In genomic region chr17:8147141-8147804, GRCh38 we compare ENCODE assay signal across 21 cellular contexts. TPM values are rescaled to one million over a fixed set of nuclear protein-coding genes. Genes with fewer than 3 reads are reported as not detected.
DNase-seq lines count a peak whose midpoint lies in the region; ATAC-seq, FAIRE-seq and TF ChIP-seq lines count a peak whose summit lies in the region.
"Had no signal": no experiment of that assay in that cellular context is flagged by ENCODE, and none has a peak within 500 bp of the region (broad histone marks: within the 10 kb centered on the region; RNA-seq: fewer than 3 reads in every experiment).

No MANE protein-coding gene starts in this region.

- H2BK120ac ChIP-seq in IMR-90 (ENCODE audit: low read depth, low read length): no peak overlapping the region

- peaks cover 19% of the 10 kb centered on the region for H3K4me1 Mint-ChIP-seq in CD8-positive, alpha-beta T cell (ENCODE audit: low read depth)

- no peak overlapping the region for H4K5ac ChIP-seq in IMR-90 (ENCODE audit: low read depth, low read length)

- dilution Hi-C loops in IMR-90 (cut with HindIII; ENCODE audit: low sequenced_read_pairs, unreplicated experiment): no loop called here

- no peak overlapping the region for H3K56ac ChIP-seq in IMR-90 (ENCODE audit: extremely low read depth, insufficient read depth, low read length)

- TF ChIP-seq CTCF in CD8-positive, alpha-beta T cell (IDR thresholded peaks at IDR 0.05): no peak
- TF ChIP-seq CTCF in IMR-90 (conservative IDR thresholded peaks at IDR 0.05; ENCODE audit: low read depth, low read length) (no peak), esophagus squamous epithelium (IDR thresholded peaks at IDR 0.05) (no peak)

- no peak overlapping the region for H3K14ac ChIP-seq in IMR-90 (replicated peaks; ENCODE audit: low read depth, low read length)

- no peak overlapping the region for H3K23ac ChIP-seq in IMR-90 (ENCODE audit: low read depth, low read length)

- H2AK5ac ChIP-seq in IMR-90 (ENCODE audit: low read depth, low read length): no peak overlapping the region

- H3K4me1 ChIP-seq in CD8-positive, alpha-beta T cell (ENCODE audit: insufficient read depth, low read length): peaks cover 22% of the 10 kb centered on the region
- H3K4me1 ChIP-seq in IMR-90 (ENCODE audit: control insufficient read depth, insufficient read depth, low read length): peaks cover 5% of the 10 kb centered on the region
- peaks cover 11 to 85% (median 16%) of the 10 kb centered on the region in 3 donors for H3K4me1 ChIP-seq in esophagus squamous epithelium

- no peak overlapping the region for H3K4ac ChIP-seq in IMR-90 (ENCODE audit: low read depth, low read length)

- peaks cover 81% of the 10 kb centered on the region for H3K36me3 Mint-ChIP-seq in CD8-positive, alpha-beta T cell

- H3K27me3 ChIP-seq in CD8-positive, alpha-beta T cell (ENCODE audit: insufficient read depth, low read length): no peaks in the 10 kb centered on the region
- H3K27me3 ChIP-seq in IMR-90 (ENCODE audit: control insufficient read depth, insufficient read depth, low read length) (no peaks in the 10 kb centered on the region), esophagus squamous epithelium (no peaks in the 10 kb centered on the region)
- H3K27me3 ChIP-seq: BLaER1 treated with 17β-estradiol and CSF1 and Interleukin-3, amounts not matched to agents 10 nM and 100 nM; suprapubic skin had no signal

- H2BK5ac ChIP-seq in IMR-90 (ENCODE audit: low read depth, low read length, poor library complexity, severe bottlenecking): no peak overlapping the region

- no peak overlapping the region for H3K9ac ChIP-seq in IMR-90 (ENCODE audit: low read depth, low read length)
- H3K9ac ChIP-seq: GM23248 had no signal

- POLR2A ChIA-PET in CD8-positive, alpha-beta T cell (lab: Charles Lee): interaction anchor here (2.1 to 2.2 kb wide), 2 partner anchors 9 to 26 kb away, joined by 6 to 7 read pairs; no protein-coding TSS in a partner anchor
- POLR2A ChIA-PET in IMR-90 (lab: Charles Lee; ENCODE audit: unreplicated experiment): no interaction called here

- no peak overlapping the region for H2AFZ ChIP-seq in IMR-90 (replicated peaks; ENCODE audit: low read length, poor library complexity)
- H2AFZ ChIP-seq: GM23248 had no signal

- no peak for ATAC-seq in CD8-positive, alpha-beta T cell
- ATAC-seq in IMR-90 (ENCODE audit: low read depth): no peak
- no peak for ATAC-seq in sciatic nerve
- ATAC-seq: activated T-cell treated with anti-CD3 and anti-CD28 coated beads, Interleukin-2, amount 50 U/mL, for 72 hours; esophagus mucosa; left colon had no signal

- no peak for DNase-seq in CD8-positive, alpha-beta T cell
- DNase-seq in IMR-90 (no peak), esophagus squamous epithelium (lab: John Stamatoyannopoulos, UW) (no peak), sciatic nerve (ENCODE audit: low spot score) (peak; percentile 67), mucosa of gallbladder (ENCODE audit: low spot score) (no peak), H4 (ENCODE audit: low spot score) (no peak), GM19239 (ENCODE audit: insufficient read length, low spot score) (no peak), NCI-H510A treated with DMSO at 0.1 percent for 48 hours (lab: John Stamatoyannopoulos, UW) (no peak)
- DNase-seq: activated CD4-positive, alpha-beta T cell treated with anti-CD3 and anti-CD28 coated beads, Interleukin-2, amount 10 ng/mL, durations not matched to agents 7 days and 5 days; activated T-cell treated with anti-CD3 and anti-CD28 coated beads, Interleukin-2, amount 50 U/mL, for 72 hours; amygdala; GM23248; hypothalamus; left colon; retina; SIG-M5; T-helper 9 cell had no signal

- H3K4me2 ChIP-seq in IMR-90 (ENCODE audit: low read depth, low read length): no peak overlapping the region
- H3K4me2 ChIP-seq: BLaER1 treated with 17β-estradiol and CSF1 and Interleukin-3, amounts not matched to agents 10 nM and 100 nM had no signal

- BruUV-seq in IMR-90 (replicated peaks; lab: Mats Ljungman, UMichigan): no TSS peak

- CTCF ChIA-PET in CD8-positive, alpha-beta T cell (lab: Charles Lee): interaction anchor here (0.9 to 5.3 kb wide), 5 partner anchors 9 to 591 kb away, joined by 3 to 26 read pairs (median 4); no protein-coding TSS in a partner anchor
- CTCF ChIA-PET in IMR-90 (lab: Yijun Ruan, JAX): interaction anchor here (0.5 to 0.6 kb wide), 2 partner anchors 27 to 461 kb away, joined by 3 to 5 read pairs; no protein-coding TSS in a partner anchor

- TF ChIP-seq RAD21 in IMR-90 (IDR thresholded peaks at IDR 0.05; ENCODE audit: low read length): no peak

- no peak overlapping the region for H4K91ac ChIP-seq in IMR-90 (ENCODE audit: insufficient read depth, low read depth, low read length)

- H4K20me1 ChIP-seq in IMR-90 (ENCODE audit: insufficient read depth, low read length): peaks cover 5% of the 10 kb centered on the region

- intact Hi-C loops in CD8-positive, alpha-beta T cell (cut with DNase I, micrococcal nuclease): no loop called here
- intact Hi-C loops in IMR-90 (cut with micrococcal nuclease) (no loop called here), esophagus squamous epithelium (cut with DNase I) (no loop called here), sciatic nerve (cut with DNase I) (no loop called here)

- H3K18ac ChIP-seq in IMR-90 (ENCODE audit: low read depth, low read length): no peak overlapping the region

- peaks cover 74% of the 10 kb centered on the region for H3K36me3 ChIP-seq in CD8-positive, alpha-beta T cell (ENCODE audit: insufficient read depth, low read length)
- H3K36me3 ChIP-seq in IMR-90 (ENCODE audit: control insufficient read depth, insufficient read depth, low read length) (peaks cover 59% of the 10 kb centered on the region), esophagus squamous epithelium (peaks cover 83 to 88% (median 83%) of the 10 kb centered on the region in 3 donors)

- in situ Hi-C loops in IMR-90 (cut with MboI; ENCODE audit: low sequenced_read_pairs): no loop called here

- no peaks in the 10 kb centered on the region for H3K9me3 ChIP-seq in CD8-positive, alpha-beta T cell (ENCODE audit: low read length)
- no peaks in the 10 kb centered on the region for H3K9me3 ChIP-seq in IMR-90 (ENCODE audit: control insufficient read depth, insufficient read depth, low read length)
- no peaks in the 10 kb centered on the region for H3K9me3 ChIP-seq in esophagus squamous epithelium
- H3K9me3 ChIP-seq: BLaER1 treated with 17β-estradiol and CSF1 and Interleukin-3, amounts not matched to agents 10 nM and 100 nM; suprapubic skin had no signal

- H2AK9ac ChIP-seq in IMR-90 (replicated peaks; ENCODE audit: low read depth, low read length, poor library complexity): peak overlapping the region; percentile 55

- H3K9me1 ChIP-seq in IMR-90 (ENCODE audit: insufficient read depth, low read length): peaks cover 5% of the 10 kb centered on the region; the same call in 1 of the 2 replicates

- H3K27ac ChIP-seq in CD8-positive, alpha-beta T cell (ENCODE audit: low read depth, low read length): no peak overlapping the region
- H3K27ac ChIP-seq in IMR-90 (ENCODE audit: insufficient read depth, low read length) (no peak overlapping the region), esophagus squamous epithelium (peak overlapping the region; percentile 20 to 100 (median 74))
- H3K27ac ChIP-seq: BLaER1 treated with 17β-estradiol and CSF1 and Interleukin-3, amounts not matched to agents 10 nM and 100 nM; GM23248; suprapubic skin had no signal

- no peak for FAIRE-seq in GM19239 (lab: Jason Lieb, UNC)

- no peaks in the 10 kb centered on the region for H3K27me3 Mint-ChIP-seq in CD8-positive, alpha-beta T cell (ENCODE audit: low read depth)
- H3K27me3 Mint-ChIP-seq: activated CD4-positive, alpha-beta T cell treated with anti-CD3 and anti-CD28 coated beads, Interleukin-2, amount 10 ng/mL, durations not matched to agents 7 days and 5 days had no signal

- 97% methylated on average over 14 of the region's 26 CpGs; no CpG with 5 or more reads in 1 of the 2 experiments for WGBS in IMR-90 (ENCODE audit: extremely low coverage in 2 of 2, insufficient read length in 1 of 2), 2 experiments
- 92 to 93% methylated on average over 8 to 21 of the region's 26 CpGs for WGBS in esophagus squamous epithelium, 2 donors

- no peak overlapping the region for H2BK15ac ChIP-seq in IMR-90 (ENCODE audit: low read depth, low read length)

- TF ChIP-seq POLR2A in IMR-90 (IDR thresholded peaks at IDR 0.05; ENCODE audit: low read depth, low read length) (peak; percentile 30; the same call in 1 of the 2 replicates), esophagus squamous epithelium (IDR thresholded peaks at IDR 0.05) (no peak)

- H3K4me3 Mint-ChIP-seq in CD8-positive, alpha-beta T cell: peak overlapping the region; percentile 22
- H3K4me3 Mint-ChIP-seq: activated CD4-positive, alpha-beta T cell treated with anti-CD3 and anti-CD28 coated beads, Interleukin-2, amount 10 ng/mL, durations not matched to agents 7 days and 5 days; activated T-cell treated with anti-CD3 and anti-CD28 coated beads, Interleukin-2, amount 50 U/mL, for 72 hours had no signal

- peaks cover 3 to 13% of the 10 kb centered on the region in 2 experiments; a peak in 2 of 4 replicates for H3K79me1 ChIP-seq in IMR-90 (ENCODE audit: low read depth in 1 of 2, low read length in 2 of 2)

- no peak overlapping the region for H3K4me3 ChIP-seq in CD8-positive, alpha-beta T cell (ENCODE audit: low read depth, low read length)
- H3K4me3 ChIP-seq in IMR-90 (ENCODE audit: insufficient read depth, low read depth, low read length): no peak overlapping the region
- H3K4me3 ChIP-seq in esophagus squamous epithelium: no peak overlapping the region
- H3K4me3 ChIP-seq: BLaER1 treated with 17β-estradiol and CSF1 and Interleukin-3, amounts not matched to agents 10 nM and 100 nM; GM23248; suprapubic skin had no signal

- no peak overlapping the region for H4K8ac ChIP-seq in IMR-90 (ENCODE audit: low read depth in 2 of 2, low read length in 2 of 2)

- no peaks in the 10 kb centered on the region for H3K9me3 Mint-ChIP-seq in CD8-positive, alpha-beta T cell
- H3K9me3 Mint-ChIP-seq: activated CD4-positive, alpha-beta T cell treated with anti-CD3 and anti-CD28 coated beads, Interleukin-2, amount 10 ng/mL, durations not matched to agents 7 days and 5 days; activated T-cell treated with anti-CD3 and anti-CD28 coated beads, Interleukin-2, amount 50 U/mL, for 72 hours had no signal

- peak overlapping the region; percentile 81 for H3K27ac Mint-ChIP-seq in CD8-positive, alpha-beta T cell
- H3K27ac Mint-ChIP-seq: activated CD4-positive, alpha-beta T cell treated with anti-CD3 and anti-CD28 coated beads, Interleukin-2, amount 10 ng/mL, durations not matched to agents 7 days and 5 days; activated T-cell treated with anti-CD3 and anti-CD28 coated beads, Interleukin-2, amount 50 U/mL, for 72 hours had no signal

- H2BK20ac ChIP-seq in IMR-90 (ENCODE audit: low read depth, low read length): no peak overlapping the region

RNA-seq across cellular contexts. Expression of gene PER1, which starts 4.9 kb away (rescaled TPM):
- total RNA-seq in CD8-positive, alpha-beta T cell: 1,000 to 10,000 TPM; 1,922 to 1,926 TPM
- total RNA-seq in IMR-90 (2012; rRNA removed) (1.7 and 3.4 TPM in 2 replicates), esophagus squamous epithelium (10 to 100 TPM; 33.6 to 95.0 (median 56.3) TPM), sciatic nerve (182 TPM), mucosa of gallbladder (123 TPM)
- 10.5 and 11.5 TPM in 2 replicates for polyA plus RNA-seq in IMR-90 (2012; rRNA removed)
- polyA plus RNA-seq in IMR-90 (2012; cell fraction: cytosol; rRNA removed): 4.8 and 6.2 TPM in 2 replicates
- 230 and 249 TPM in 2 replicates for polyA plus RNA-seq in IMR-90 (2012; cell fraction: nucleus; rRNA removed; ENCODE audit: low replicate concordance)
- 4.4 and 4.6 TPM in 2 replicates for total RNA-seq in H4 (2014; rRNA removed; shearing (Covaris generic))

RNA-seq across cellular contexts. Expression of gene VAMP2, which starts 15.5 kb away (rescaled TPM):
- 100 to 1,000 TPM; 302 to 303 TPM for total RNA-seq in CD8-positive, alpha-beta T cell
- total RNA-seq in IMR-90 (2012; rRNA removed) (2.2 and 2.3 TPM in 2 replicates), esophagus squamous epithelium (10 to 100 TPM in 3 of 4 donors, 1 to 10 TPM in 1; 6.2 to 20.4 (median 12.0) TPM), sciatic nerve (108 TPM), mucosa of gallbladder (73.8 TPM)
- 27.3 and 33.3 TPM in 2 replicates for polyA plus RNA-seq in IMR-90 (2012; rRNA removed)
- 14.0 and 29.1 TPM in 2 replicates for polyA plus RNA-seq in IMR-90 (2012; cell fraction: cytosol; rRNA removed)
- 68.1 and 141 TPM in 2 replicates for polyA plus RNA-seq in IMR-90 (2012; cell fraction: nucleus; rRNA removed; ENCODE audit: low replicate concordance)
- total RNA-seq in H4 (2014; rRNA removed; shearing (Covaris generic)): 0.64 TPM in 2 replicates

RNA-seq across cellular contexts. Expression of gene HES7, which starts 23.4 kb away (rescaled TPM):
- total RNA-seq in CD8-positive, alpha-beta T cell: under 1 TPM; 0.30 to 0.92 TPM
- total RNA-seq in IMR-90 (2012; rRNA removed): not detected in 2 replicates
- polyA plus RNA-seq in IMR-90 (2012; rRNA removed): 0.43 and 0.56 TPM in 2 replicates
- 0.66 and 1.9 TPM in 2 replicates for polyA plus RNA-seq in IMR-90 (2012; cell fraction: cytosol; rRNA removed)
- polyA plus RNA-seq in IMR-90 (2012; cell fraction: nucleus; rRNA removed; ENCODE audit: low replicate concordance): 1.8 and 4.2 TPM in 2 replicates
- not detected for total RNA-seq in esophagus squamous epithelium
- total RNA-seq in sciatic nerve: 1.1 TPM
- 0.78 TPM for total RNA-seq in mucosa of gallbladder
- total RNA-seq in H4 (2014; rRNA removed; shearing (Covaris generic)): 0.14 TPM in 1 of 2 replicates, not detected in the other
- total RNA-seq: GM23248, left colon, suprapubic skin had no signal
- polyA plus RNA-seq: GM23248 had no signal

RNA-seq across cellular contexts. Expression of gene TMEM107, which starts 28.9 kb away (rescaled TPM):
- total RNA-seq in CD8-positive, alpha-beta T cell: 10 to 100 TPM; 19.1 to 22.7 TPM
- total RNA-seq in IMR-90 (2012; rRNA removed) (14.3 and 60.3 TPM in 2 replicates), esophagus squamous epithelium (10 to 100 TPM; 12.7 to 21.7 (median 15.5) TPM), sciatic nerve (23.0 TPM), mucosa of gallbladder (22.5 TPM)
- polyA plus RNA-seq in IMR-90 (2012; rRNA removed): 12.9 and 13.4 TPM in 2 replicates
- 5.7 and 11.7 TPM in 2 replicates for polyA plus RNA-seq in IMR-90 (2012; cell fraction: cytosol; rRNA removed)
- 8.7 and 10.5 TPM in 2 replicates for polyA plus RNA-seq in IMR-90 (2012; cell fraction: nucleus; rRNA removed; ENCODE audit: low replicate concordance)
- 1.7 and 13.3 TPM in 2 replicates for total RNA-seq in H4 (2014; rRNA removed; shearing (Covaris generic))

RNA-seq across cellular contexts. Expression of gene ALOXE3, which starts 29.0 kb away (rescaled TPM):
- under 1 TPM; 0.11 to 0.33 TPM for total RNA-seq in CD8-positive, alpha-beta T cell
- total RNA-seq in IMR-90 (2012; rRNA removed): under 0.01 TPM in 2 replicates
- polyA plus RNA-seq in IMR-90 (2012; rRNA removed): 0.19 and 0.26 TPM in 2 replicates
- 0.06 and 0.19 TPM in 2 replicates for polyA plus RNA-seq in IMR-90 (2012; cell fraction: cytosol; rRNA removed)
- polyA plus RNA-seq in IMR-90 (2012; cell fraction: nucleus; rRNA removed; ENCODE audit: low replicate concordance): 0.52 and 0.83 TPM in 2 replicates
- 1 to 10 TPM in 2 of 4 donors, under 1 TPM in 1, not detected in 1; 0.30 to 8.8 (median 2.2) TPM for total RNA-seq in esophagus squamous epithelium
- not detected for total RNA-seq in sciatic nerve
- not detected for total RNA-seq in mucosa of gallbladder
- not detected in 2 replicates for total RNA-seq in H4 (2014; rRNA removed; shearing (Covaris generic))
- total RNA-seq: activated CD4-positive, alpha-beta T cell treated with anti-CD3 and anti-CD28 coated beads, Interleukin-2, amount 10 ng/mL, durations not matched to agents 7 days and 5 days; activated T-cell treated with anti-CD3 and anti-CD28 coated beads, Interleukin-2, amount 50 U/mL, for 72 hours; left colon; myocyte had no signal

Comparison
In these comparisons a context has a peak if more than half of its experiments do, and no peak if none do; other contexts are left out.
1. H3K27ac ChIP-seq: peak in esophagus squamous epithelium (4 of 4); none in CD8-positive, alpha-beta T cell (single experiment) and IMR-90 (single experiment).
2. RNA of gene PER1, which starts 4.9 kb away (total RNA-seq): 1,922 to 1,926 TPM in CD8-positive, alpha-beta T cell; 182 TPM in sciatic nerve (single experiment), 123 TPM in mucosa of gallbladder (single experiment), 33.6 to 95.0 TPM in esophagus squamous epithelium, 4.4 to 4.6 TPM in H4 and 1.7 to 3.4 TPM in IMR-90; every median in the first group is over 10 times any median in the second.